In genomic region chr1:223320959-223321358, GRCh38 we compare ENCODE assay signal across 1 cellular context.
TF ChIP-seq lines count a peak whose summit lies in the region.

No MANE protein-coding gene starts in this region.

TF ChIP-seq in HepG2, 621 proteins besides CTCF, POLR2A, EP300 and RAD21 (continued from another document):
- TF ChIP-seq PAXIP1 (CRISPR knock-in tag; conservative IDR thresholded peaks at IDR 0.05) (no peak), NCOA2 (CRISPR knock-in tag; IDR thresholded peaks at IDR 0.05) (no peak), ZNF362 (CRISPR knock-in tag; IDR thresholded peaks at IDR 0.05; ENCODE audit: borderline replicate concordance) (no peak)
